In genomic region chr7:99143853-99144672, GRCh38 we compare ENCODE assay signal across 8 cellular contexts. TPM values are rescaled to one million over a fixed set of nuclear protein-coding genes. Genes with fewer than 3 reads are reported as not detected.
DNase-seq lines count a peak whose midpoint lies in the region; ATAC-seq and TF ChIP-seq lines count a peak whose summit lies in the region.

TSS of gene SMURF1 (minus strand) at chr7:99144108. CDS start at chr7:99143780, 328 bp downstream.

- intact Hi-C loops in Panc1 (cut with micrococcal nuclease; ENCODE audit: unreplicated experiment) = no loop called here

- peaks cover 8% of the 10 kb centered on the region for H3K36me3 Mint-ChIP-seq in nephron progenitor cell (ENCODE audit: low read depth)
- no peaks in the 10 kb centered on the region for H3K36me3 Mint-ChIP-seq in stimulated activated naive CD8-positive, alpha-beta T cell treated with anti-CD3 and anti-CD28 coated beads, Interleukin-15, Interleukin-2, amounts not matched to agents 100 ng/mL and 50 ng/mL, for 24 hours (ENCODE audit: low read depth)

- H3K4me1 Mint-ChIP-seq in nephron progenitor cell = peaks cover 32% of the 10 kb centered on the region
- peaks cover 44% of the 10 kb centered on the region for H3K4me1 Mint-ChIP-seq in stimulated activated naive CD8-positive, alpha-beta T cell treated with anti-CD3 and anti-CD28 coated beads, Interleukin-15, Interleukin-2, amounts not matched to agents 100 ng/mL and 50 ng/mL, for 24 hours (ENCODE audit: low read depth)

- peak within 1 kb of the TSS; percentile 93 for H3K4me3 Mint-ChIP-seq in nephron progenitor cell
- H3K4me3 Mint-ChIP-seq in stimulated activated naive CD8-positive, alpha-beta T cell treated with anti-CD3 and anti-CD28 coated beads, Interleukin-15, Interleukin-2, amounts not matched to agents 100 ng/mL and 50 ng/mL, for 24 hours = peak within 1 kb of the TSS; percentile 92

- H3K9me3 ChIP-seq in Panc1 (ENCODE audit: control insufficient read depth, insufficient read depth, low read depth, low read length) = no peaks in the 10 kb centered on the region

- no peaks in the 10 kb centered on the region for H3K9me3 Mint-ChIP-seq in nephron progenitor cell
- no peaks in the 10 kb centered on the region for H3K9me3 Mint-ChIP-seq in stimulated activated naive CD8-positive, alpha-beta T cell treated with anti-CD3 and anti-CD28 coated beads, Interleukin-15, Interleukin-2, amounts not matched to agents 100 ng/mL and 50 ng/mL, for 24 hours

- POLR2A ChIA-PET in Panc1 (lab: Charles Lee) = interaction anchor here (0.5 kb wide), 1 partner anchor 218 kb away, joined by 9 read pairs; no protein-coding TSS in a partner anchor

- in situ Hi-C loops in Panc1 (cut with HindIII; ENCODE audit: low pct_unique_long_range_greater_than_20kb, low sequenced_read_pairs) = no loop called here

- peak within 1 kb of the TSS; percentile 93 for H3K27ac ChIP-seq in Panc1 (ENCODE audit: low read length)

- peaks cover 2% of the 10 kb centered on the region; the same call in 1 of the 2 replicates for H3K36me3 ChIP-seq in Panc1 (ENCODE audit: control insufficient read depth, insufficient read depth, low read length)

- H3K27ac Mint-ChIP-seq in nephron progenitor cell = peak within 1 kb of the TSS; percentile 92
- H3K27ac Mint-ChIP-seq in stimulated activated naive CD8-positive, alpha-beta T cell treated with anti-CD3 and anti-CD28 coated beads, Interleukin-15, Interleukin-2, amounts not matched to agents 100 ng/mL and 50 ng/mL, for 24 hours = peak within 1 kb of the TSS; percentile 92

- peaks cover 25% of the 10 kb centered on the region for H3K4me1 ChIP-seq in Panc1 (ENCODE audit: control insufficient read depth, insufficient read depth, low read length)

- peak; percentile 86 for DNase-seq in COLO668 (lab: John Stamatoyannopoulos, UW; ENCODE audit: unreplicated experiment)
- no peak for DNase-seq in Panc1 (ENCODE audit: low read depth, low spot score)
- peak; percentile 91 for DNase-seq in activated effector memory CD4-positive, alpha-beta T cell treated with anti-CD3 and anti-CD28 coated beads, Interleukin-2, amount 50 U/mL, for 16 hours
- DNase-seq in fibroblast of villous mesenchyme (ENCODE audit: low read depth) = peak; percentile 50
- peak; percentile 81 for DNase-seq in nephron progenitor cell

- peaks cover 16% of the 10 kb centered on the region for H3K27me3 Mint-ChIP-seq in nephron progenitor cell (ENCODE audit: low read depth, poor library complexity)
- no peaks in the 10 kb centered on the region for H3K27me3 Mint-ChIP-seq in stimulated activated naive CD8-positive, alpha-beta T cell treated with anti-CD3 and anti-CD28 coated beads, Interleukin-15, Interleukin-2, amounts not matched to agents 100 ng/mL and 50 ng/mL, for 24 hours

- ATAC-seq in GM19438 (IDR thresholded peaks at IDR 0.05; ENCODE audit: low read depth, unreplicated experiment) (peak; percentile 70), HG03565 (IDR thresholded peaks at IDR 0.05; ENCODE audit: unreplicated experiment) (peak; percentile 78), Panc1 (peak; percentile 64)

- H3K4me3 ChIP-seq in Panc1 (ENCODE audit: low read depth in 2 of 2, low read length in 2 of 2) (peak within 1 kb of the TSS; percentile 76 to 85), fibroblast of villous mesenchyme (ENCODE audit: low read depth, low read length) (peak within 1 kb of the TSS; percentile 81)

- no TSS peak for BruUV-seq in Panc1 (replicated peaks; lab: Mats Ljungman, UMichigan)

- TF ChIP-seq CTCF in Panc1 (IDR thresholded peaks at IDR 0.05) (no peak), fibroblast of villous mesenchyme (IDR thresholded peaks at IDR 0.05; ENCODE audit: insufficient read depth, low read depth, low read length) (no peak), nephron progenitor cell (IDR thresholded peaks at IDR 0.05) (no peak)

- no peaks in the 10 kb centered on the region for H3K27me3 ChIP-seq in Panc1 (ENCODE audit: control insufficient read depth, insufficient read depth, low read length)

- CTCF ChIA-PET in Panc1 (lab: Charles Lee) = no interaction called here

RNA-seq across cellular contexts. Expression of gene SMURF1, which starts in this region (rescaled TPM):
- 47.0 TPM for total RNA-seq in Panc1 (2021; ENCODE audit: unreplicated experiment)
- polyA plus RNA-seq in Panc1 (2012; ENCODE audit: insufficient read length) = 23.3 TPM
- 28.7 and 29.8 TPM in 2 replicates for total RNA-seq in fibroblast of villous mesenchyme
